Comparison of ENCODE assay signal across 9 cellular contexts in the genomic region with DNA sequence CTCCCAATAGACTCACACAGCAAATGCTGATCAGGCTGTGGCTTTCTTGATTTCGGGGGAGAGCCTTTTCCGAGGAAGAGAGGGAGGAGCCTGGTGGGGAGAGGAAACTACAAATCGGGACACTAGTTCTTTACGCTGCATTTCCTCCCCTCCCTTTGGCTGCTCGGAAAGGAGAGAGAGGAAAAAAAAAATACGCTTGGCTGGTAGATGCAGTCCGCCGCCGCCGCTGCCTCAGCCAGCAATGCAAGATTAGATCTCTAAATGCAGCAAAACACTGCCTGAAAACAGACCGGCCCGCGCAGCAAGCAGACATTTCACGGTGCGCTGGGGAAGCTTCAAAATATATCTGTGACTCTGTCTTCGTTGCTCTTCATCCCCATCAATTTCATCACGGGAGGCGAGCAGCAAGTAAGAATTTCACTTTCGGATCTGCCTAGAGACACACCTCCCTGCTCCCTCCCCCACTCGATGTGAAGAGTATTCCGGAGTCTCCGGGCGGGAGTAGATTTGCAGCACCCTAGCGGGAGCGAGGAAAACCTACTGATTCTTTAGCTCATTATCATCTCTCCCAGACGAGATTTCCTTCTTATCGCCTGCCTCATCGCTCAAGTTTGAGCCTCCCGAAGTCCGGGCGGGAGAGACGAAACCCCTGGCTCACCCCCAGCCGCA. TPM values are rescaled to one million over a fixed set of nuclear protein-coding genes. Genes with fewer than 3 reads are reported as not detected.
DNase-seq lines count a peak whose midpoint lies in the region; ATAC-seq and TF ChIP-seq lines count a peak whose summit lies in the region.
"Had no signal": no experiment of that assay in that cellular context is flagged by ENCODE, and none has a peak within 500 bp of the region (broad histone marks: within the 10 kb centered on the region; RNA-seq: fewer than 3 reads in every experiment).

PCDH17 (plus strand) TSS at position 138 of the 669 bp plus-strand sequence. CDS start 803 bp downstream, outside the sequence.

- H3K4me1 ChIP-seq in CD8-positive, alpha-beta T cell (ENCODE audit: insufficient read depth, low read length) = peaks cover 31% of the 10 kb centered on the region
- H3K4me1 ChIP-seq in body of pancreas = peaks cover 44% of the 10 kb centered on the region
- H3K4me1 ChIP-seq: foreskin keratinocyte had no signal

- peak in 2 of 3 donors; percentile 38 to 41 for TF ChIP-seq POLR2A in body of pancreas (IDR thresholded peaks at IDR 0.05)

- H3K27me3 Mint-ChIP-seq in CD8-positive, alpha-beta T cell (ENCODE audit: low read depth) = peaks cover 52% of the 10 kb centered on the region

- H3K27ac Mint-ChIP-seq in CD8-positive, alpha-beta T cell = no peak within 1 kb of the TSS

- ATAC-seq in CD8-positive, alpha-beta T cell = no peak
- peak; percentile 26 for ATAC-seq in body of pancreas
- no peak for ATAC-seq in GM19463 (IDR thresholded peaks at IDR 0.05; ENCODE audit: unreplicated experiment)

- H3K4me3 ChIP-seq in CD8-positive, alpha-beta T cell (ENCODE audit: low read depth, low read length) = peak within 1 kb of the TSS; percentile 52
- peak within 1 kb of the TSS; percentile 24 to 53 for H3K4me3 ChIP-seq in body of pancreas

- H3K4me3 Mint-ChIP-seq in CD8-positive, alpha-beta T cell = peak within 1 kb of the TSS; percentile 79

- H3K27ac ChIP-seq in CD8-positive, alpha-beta T cell (ENCODE audit: low read depth, low read length) = no peak within 1 kb of the TSS
- peak within 1 kb of the TSS; percentile 16 to 80 (median 65) for H3K27ac ChIP-seq in body of pancreas
- H3K27ac ChIP-seq: foreskin keratinocyte had no signal

- no peaks in the 10 kb centered on the region for H3K36me3 Mint-ChIP-seq in CD8-positive, alpha-beta T cell

- no peaks in the 10 kb centered on the region for H3K9me3 ChIP-seq in CD8-positive, alpha-beta T cell (ENCODE audit: low read length)
- H3K9me3 ChIP-seq in body of pancreas = no peaks in the 10 kb centered on the region

- H3K36me3 ChIP-seq in CD8-positive, alpha-beta T cell (ENCODE audit: insufficient read depth, low read length) = no peaks in the 10 kb centered on the region
- no peaks in the 10 kb centered on the region for H3K36me3 ChIP-seq in body of pancreas (replicated peaks in 1 of 2; ENCODE audit: insufficient read depth in 1 of 2, low read depth in 2 of 2)

- 0 to 1% methylated on average over 33 of the region's 33 CpGs for WGBS in body of pancreas, 2 donors

- intact Hi-C loops in CD8-positive, alpha-beta T cell (cut with DNase I, micrococcal nuclease) = no loop called here
- intact Hi-C loops in body of pancreas (cut with DNase I) = no loop called here

- peaks cover 2% of the 10 kb centered on the region for H3K9me3 Mint-ChIP-seq in CD8-positive, alpha-beta T cell

- peaks cover 39% of the 10 kb centered on the region for H3K4me1 Mint-ChIP-seq in CD8-positive, alpha-beta T cell (ENCODE audit: low read depth)

- DNase-seq in CD8-positive, alpha-beta T cell = no peak
- peak; percentile 39 for DNase-seq in NCI-H146 treated with DMSO at 0.1 percent for 48 hours (lab: John Stamatoyannopoulos, UW; ENCODE audit: unreplicated experiment)
- peak; percentile 19 to 59 (median 44) for DNase-seq in body of pancreas
- DNase-seq in hypothalamus (lab: John Stamatoyannopoulos, UW) = peak; percentile 10 to 94 (median 62)
- peak; percentile 84 for DNase-seq in putamen (ENCODE audit: low spot score)
- no peak for DNase-seq in NCI-H2107 (lab: John Stamatoyannopoulos, UW)
- no peak for DNase-seq in cortex of kidney (lab: John Stamatoyannopoulos, UW)

- peaks cover 10% of the 10 kb centered on the region for H3K27me3 ChIP-seq in CD8-positive, alpha-beta T cell (ENCODE audit: insufficient read depth, low read length)
- H3K27me3 ChIP-seq in body of pancreas = peaks cover 0 to 12% of the 10 kb centered on the region in 2 donors

- POLR2A ChIA-PET in CD8-positive, alpha-beta T cell (lab: Charles Lee) = no interaction called here

- CTCF ChIA-PET in CD8-positive, alpha-beta T cell (lab: Charles Lee) = no interaction called here

- TF ChIP-seq CTCF in CD8-positive, alpha-beta T cell (IDR thresholded peaks at IDR 0.05) = no peak
- no peak for TF ChIP-seq CTCF in body of pancreas (IDR thresholded peaks at IDR 0.05)

RNA-seq across cellular contexts. Expression of gene PCDH17, which starts in this region (rescaled TPM):
- total RNA-seq in CD8-positive, alpha-beta T cell = not detected
- total RNA-seq in body of pancreas = 10 to 100 TPM in 1 of 2 donors, 1 to 10 TPM in 1; 6.0 to 21.8 TPM
- total RNA-seq: foreskin keratinocyte had no signal

Comparison
In these comparisons a context has a peak if more than half of its experiments do, and no peak if none do; other contexts are left out.
1. RNA of gene PCDH17 (total RNA-seq): 6.0 to 21.8 TPM in body of pancreas; not detected in CD8-positive, alpha-beta T cell; every median in the first group is over 4 times any median in the second.
2. DNase-seq: peak in NCI-H146 treated with DMSO at 0.1 percent for 48 hours (single experiment), body of pancreas (4 of 4), hypothalamus (51 of 51) and putamen (single experiment); none in CD8-positive, alpha-beta T cell (0 of 7), NCI-H2107 (single experiment) and cortex of kidney (single experiment).